In the genomic region with DNA sequence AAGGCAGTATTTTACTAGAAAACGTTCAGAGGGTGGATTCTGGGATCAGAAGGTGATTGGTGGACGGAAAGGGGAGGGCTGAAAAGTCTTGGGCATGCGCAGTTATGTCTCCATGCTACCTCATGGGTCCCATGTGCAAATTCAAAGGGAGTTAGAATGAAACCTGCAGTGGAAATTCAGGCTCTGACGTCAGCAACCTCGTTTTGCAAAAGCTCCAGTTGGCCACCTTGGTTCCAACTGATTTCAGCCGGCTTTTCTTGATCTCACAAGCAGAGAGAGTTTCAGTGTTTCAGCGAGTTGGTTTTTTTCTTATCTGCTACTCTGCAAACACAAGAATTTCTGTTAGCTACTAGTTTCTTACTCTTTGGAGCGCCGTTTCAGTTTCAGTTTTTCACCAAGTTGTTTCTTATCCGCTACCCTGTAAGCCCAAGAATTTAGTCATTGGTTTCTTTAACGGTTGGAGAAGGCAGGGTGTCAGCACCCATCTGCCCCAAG, we compare ENCODE assay signal across 10 cellular contexts.
DNase-seq lines count a peak whose midpoint lies in the region; ATAC-seq and TF ChIP-seq lines count a peak whose summit lies in the region.
"Had no signal": no experiment of that assay in that cellular context is flagged by ENCODE, and none has a peak within 500 bp of the region (broad histone marks: within the 10 kb centered on the region; RNA-seq: fewer than 3 reads in every experiment).

No MANE protein-coding gene starts in this region.

- H3K4me3 Mint-ChIP-seq in effector memory CD8-positive, alpha-beta T cell: peak overlapping the region; percentile 25 to 28
- H3K4me3 Mint-ChIP-seq: activated naive CD8-positive, alpha-beta T cell; CD14-positive monocyte had no signal

- no peaks in the 10 kb centered on the region for H4K20me1 ChIP-seq in MM.1S (ENCODE audit: insufficient read depth, low read length)

- H3K27ac ChIP-seq in MM.1S (ENCODE audit: low read length) (peak overlapping the region; percentile 93), temporal lobe (ENCODE audit: low read depth, low read length) (peak overlapping the region; percentile 58)

- H3K27me3 Mint-ChIP-seq in effector memory CD8-positive, alpha-beta T cell: peaks cover 53 to 62% of the 10 kb centered on the region in 2 donors

- DNase-seq in stimulated activated CD4-positive, alpha-beta T cell treated with anti-CD3 and anti-CD28 coated beads, Interleukin-2, amount 100 ng/mL, for 24 hours: peak; percentile 2 to 19
- DNase-seq in stimulated activated CD4-positive, alpha-beta T cell treated with anti-CD3 and anti-CD28 coated beads, Interleukin-12 subunit alpha, Interleukin-12 subunit beta, amount 100 ng/mL, for 4 hours: no peak
- DNase-seq in MM.1S (peak; percentile 97), COLO668 (lab: John Stamatoyannopoulos, UW; ENCODE audit: unreplicated experiment) (no peak)
- DNase-seq in effector memory CD8-positive, alpha-beta T cell: no peak

- H3K9me2 ChIP-seq in MM.1S (replicated peaks; ENCODE audit: insufficient read depth, low read length): no peaks in the 10 kb centered on the region

- H3K36me3 Mint-ChIP-seq in effector memory CD8-positive, alpha-beta T cell (ENCODE audit: insufficient read depth): no peaks in the 10 kb centered on the region
- H3K36me3 Mint-ChIP-seq: activated naive CD8-positive, alpha-beta T cell; CD14-positive monocyte had no signal

- H3K9me3 ChIP-seq in MM.1S (replicated peaks; ENCODE audit: insufficient read depth, low read length): no peaks in the 10 kb centered on the region

- peak overlapping the region; percentile 82 for H3K4me2 ChIP-seq in MM.1S (ENCODE audit: low read depth, low read length)

- H3K9me3 Mint-ChIP-seq in effector memory CD8-positive, alpha-beta T cell: no peaks in the 10 kb centered on the region

- H3F3A ChIP-seq in MM.1S (ENCODE audit: insufficient read depth, low read length): peaks cover 20% of the 10 kb centered on the region

- H3K4me1 ChIP-seq in MM.1S (ENCODE audit: low read length): peaks cover 44% of the 10 kb centered on the region

- peak overlapping the region; percentile 56 for H2AFZ ChIP-seq in MM.1S (ENCODE audit: low read length)

- no peak for ATAC-seq in effector memory CD8-positive, alpha-beta T cell (replicated peaks)
- ATAC-seq in HG03159 (IDR thresholded peaks at IDR 0.05; ENCODE audit: unreplicated experiment) (no peak), GM19035 (IDR thresholded peaks at IDR 0.05; ENCODE audit: unreplicated experiment) (no peak)

- no peaks in the 10 kb centered on the region for H3K79me2 ChIP-seq in MM.1S (ENCODE audit: low read length)

- peak overlapping the region; percentile 68 for H3K9ac ChIP-seq in MM.1S (ENCODE audit: low read length)

- no peaks in the 10 kb centered on the region for H3K4me1 Mint-ChIP-seq in effector memory CD8-positive, alpha-beta T cell (ENCODE audit: low read depth in 2 of 2)
- H3K4me1 Mint-ChIP-seq: CD14-positive monocyte had no signal

- peak overlapping the region; percentile 62 for H3K4me3 ChIP-seq in MM.1S (ENCODE audit: low read length)

- TF ChIP-seq CTCF in MM.1S (IDR thresholded peaks at IDR 0.05; ENCODE audit: low read length): no peak

- no peak overlapping the region for H3K27ac Mint-ChIP-seq in effector memory CD8-positive, alpha-beta T cell
- H3K27ac Mint-ChIP-seq: activated naive CD8-positive, alpha-beta T cell; CD14-positive monocyte had no signal

- H3K27me3 ChIP-seq in MM.1S (replicated peaks; ENCODE audit: insufficient read depth, low read length): no peaks in the 10 kb centered on the region

- no peaks in the 10 kb centered on the region for H3K36me3 ChIP-seq in MM.1S (replicated peaks; ENCODE audit: insufficient read depth, low read length)

Comparison
In these comparisons a context has a peak if more than half of its experiments do, and no peak if none do; other contexts are left out.
1. DNase-seq: peak in stimulated activated CD4-positive, alpha-beta T cell treated with anti-CD3 and anti-CD28 coated beads, Interleukin-2, amount 100 ng/mL, for 24 hours (2 of 2) and MM.1S (single experiment); none in stimulated activated CD4-positive, alpha-beta T cell treated with anti-CD3 and anti-CD28 coated beads, Interleukin-12 subunit alpha, Interleukin-12 subunit beta, amount 100 ng/mL, for 4 hours (single experiment), effector memory CD8-positive, alpha-beta T cell (0 of 3) and COLO668 (single experiment).